34 cellular contexts compared by ENCODE assay signal in genomic region chr10:23204773-23205172, GRCh38. TPM values are rescaled to one million over a fixed set of nuclear protein-coding genes. Genes with fewer than 3 reads are reported as not detected.
"Had no signal": no experiment of that assay in that cellular context is flagged by ENCODE, and none has a peak within 500 bp of the region (broad histone marks: within the 10 kb centered on the region; RNA-seq: fewer than 3 reads in every experiment).

No MANE protein-coding gene starts in this region.

- H3K27ac ChIP-seq: gastroesophageal sphincter, hepatocyte, skin epidermis, thoracic aorta, uterus, WERI-Rb-1 had no signal

- H3K9me3 ChIP-seq: gastroesophageal sphincter, thoracic aorta, uterus had no signal

- ATAC-seq: activated naive CD8-positive, alpha-beta T cell treated with anti-CD3 and anti-CD28 coated beads, Interleukin-2, amount 50 U/mL, for 24 hours; gastroesophageal sphincter; naive thymus-derived CD4-positive, alpha-beta T cell; sciatic nerve; stimulated activated effector memory CD8-positive, alpha-beta T cell treated with anti-CD3 and anti-CD28 coated beads, Interleukin-12 subunit alpha, Interleukin-12 subunit beta, amount 100 ng/mL, for 72 hours; T-helper 17 cell had no signal

- H3K4me3 ChIP-seq: gastroesophageal sphincter, hepatocyte, skin epidermis, thoracic aorta, uterus had no signal

- DNase-seq: activated CD4-positive, alpha-beta memory T cell treated with anti-CD3 and anti-CD28 coated beads, Interleukin-2, amount 10 ng/mL, durations not matched to agents 7 days and 5 days; activated CD4-positive, alpha-beta T cell treated with anti-CD3 and anti-CD28 coated beads, Interleukin-2, amount 10 ng/mL, durations not matched to agents 7 days and 5 days; activated CD4-positive, CD25-positive, alpha-beta regulatory T cell treated with anti-CD3 and anti-CD28 coated beads, Interleukin-2, amount 50 U/mL, for 72 hours; activated CD8-positive, alpha-beta memory T cell treated with anti-CD3 and anti-CD28 coated beads, Interleukin-2, amount 50 U/mL, for 48 hours; activated gamma-delta T cell; activated naive CD8-positive, alpha-beta T cell treated with anti-CD3 and anti-CD28 coated beads, Interleukin-2, amount 50 U/mL, for 24 hours; activated T-cell treated with anti-CD3 and anti-CD28 coated beads, Interleukin-2, amount 50 U/mL, for 24 hours; effector memory CD4-positive, alpha-beta T cell; midbrain; naive thymus-derived CD4-positive, alpha-beta T cell; stimulated activated CD4-positive, alpha-beta T cell treated with anti-CD3 and anti-CD28 coated beads, Interleukin-4, amount 100 ng/mL, for 24 hours; SW 1271; T-helper 17 cell; T1000; trophoblast cell; uterus; WERI-Rb-1 had no signal

- FAIRE-seq: colon, endothelial cell of umbilical vein had no signal

- H3K4me1 ChIP-seq: gastroesophageal sphincter, uterus had no signal

- H3K36me3 ChIP-seq: gastroesophageal sphincter, thoracic aorta, uterus, WERI-Rb-1 had no signal

RNA-seq across cellular contexts. Expression of gene PTF1A, which starts 12.7 kb away (rescaled TPM):
- total RNA-seq: activated CD4-positive, alpha-beta memory T cell treated with anti-CD3 and anti-CD28 coated beads, Interleukin-2, amount 10 ng/mL, durations not matched to agents 7 days and 5 days; activated CD4-positive, alpha-beta T cell treated with anti-CD3 and anti-CD28 coated beads, Interleukin-2, amount 10 ng/mL, durations not matched to agents 7 days and 5 days; dermis microvascular lymphatic vessel endothelial cell; endothelial cell of umbilical vein; fibroblast of lung; fibroblast of villous mesenchyme; gastroesophageal sphincter; hepatocyte; kidney epithelial cell; lower leg skin; naive thymus-derived CD4-positive, alpha-beta T cell; omental fat pad; posterior vena cava; sciatic nerve; subcutaneous adipose tissue; T-helper 17 cell; thoracic aorta had no signal
- polyA plus RNA-seq: endothelial cell of umbilical vein; esophagus; fibroblast of lung; hepatocyte; naive thymus-derived CD4-positive, alpha-beta T cell had no signal
